1 cellular context compared by ENCODE assay signal in the genomic region with DNA sequence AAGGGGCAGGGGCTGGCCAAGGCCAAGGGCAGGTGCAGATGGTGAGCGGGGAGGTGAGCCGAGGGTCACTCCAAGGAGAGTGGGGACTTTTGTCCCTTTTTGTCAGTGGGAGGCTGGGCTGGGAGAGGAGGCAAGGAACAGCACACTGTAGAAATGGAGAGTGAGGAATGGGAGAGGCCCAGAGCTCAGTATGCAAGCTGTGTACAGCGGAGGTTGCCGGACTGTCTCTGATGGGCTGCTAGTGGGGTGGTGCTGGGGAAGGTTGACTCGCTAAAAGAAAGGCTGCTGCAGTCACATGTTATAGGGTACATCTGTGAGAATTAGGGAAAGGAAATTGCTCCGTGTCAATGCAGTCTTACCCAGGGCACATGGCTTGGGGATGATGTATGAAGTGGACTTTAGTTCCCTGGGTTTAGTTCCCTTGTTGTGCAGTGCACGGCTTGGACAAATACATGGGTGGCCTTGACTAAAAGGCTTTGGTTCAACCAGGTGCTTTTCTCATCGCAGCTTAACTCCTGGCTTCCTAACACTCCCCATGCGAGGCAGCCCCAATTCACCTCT.
A peak's percentile ranks its signal among the peaks of the same experiment; 100 is the strongest.
TF ChIP-seq lines count a peak whose summit lies in the region.

No MANE protein-coding gene starts in this region.

TF ChIP-seq in HepG2, 621 proteins besides CTCF, POLR2A, EP300 and RAD21 (continued from another document and continues in another):
- TF ChIP-seq, protein P1, sequence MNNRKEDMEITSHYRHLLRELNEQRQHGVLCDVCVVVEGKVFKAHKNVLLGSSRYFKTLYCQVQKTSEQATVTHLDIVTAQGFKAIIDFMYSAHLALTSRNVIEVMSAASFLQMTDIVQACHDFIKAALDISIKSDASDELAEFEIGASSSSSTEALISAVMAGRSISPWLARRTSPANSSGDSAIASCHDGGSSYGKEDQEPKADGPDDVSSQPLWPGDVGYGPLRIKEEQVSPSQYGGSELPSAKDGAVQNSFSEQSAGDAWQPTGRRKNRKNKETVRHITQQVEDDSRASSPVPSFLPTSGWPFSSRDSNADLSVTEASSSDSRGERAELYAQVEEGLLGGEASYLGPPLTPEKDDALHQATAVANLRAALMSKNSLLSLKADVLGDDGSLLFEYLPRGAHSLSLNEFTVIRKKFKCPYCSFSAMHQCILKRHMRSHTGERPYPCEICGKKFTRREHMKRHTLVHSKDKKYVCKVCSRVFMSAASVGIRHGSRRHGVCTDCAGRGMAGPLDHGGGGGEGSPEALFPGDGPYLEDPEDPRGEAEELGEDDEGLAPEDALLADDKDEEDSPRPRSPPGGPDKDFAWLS (CRISPR knock-in tag; IDR thresholded peaks at IDR 0.05; ENCODE audit: borderline replicate concordance) = no peak
- TF ChIP-seq AKAP8 (CRISPR knock-in tag; IDR thresholded peaks at IDR 0.05) (no peak), KAT7 (CRISPR knock-in tag; IDR thresholded peaks at IDR 0.05; ENCODE audit: borderline replicate concordance) (0 out of 2 replicates have a peak, but pooled peaks have one; percentile 18), ZNF569 (CRISPR knock-in tag; IDR thresholded peaks at IDR 0.05; ENCODE audit: borderline replicate concordance) (no peak), ZNF160 (CRISPR knock-in tag; IDR thresholded peaks at IDR 0.05) (0 out of 2 replicates have a peak, but pooled peaks have one; percentile 38), ZFP36L1 (CRISPR knock-in tag; IDR thresholded peaks at IDR 0.05) (peak; percentile 70; the same call in 1 of the 2 replicates), NFATC3 (CRISPR knock-in tag; IDR thresholded peaks at IDR 0.05) (no peak), MAZ (IDR thresholded peaks at IDR 0.05; ENCODE audit: borderline replicate concordance, low read depth, low read length) (no peak), MAZ (CRISPR knock-in tag; IDR thresholded peaks at IDR 0.05; ENCODE audit: low read depth) (no peak), TEAD3 (CRISPR knock-in tag; optimal IDR thresholded peaks at IDR 0.05; ENCODE audit: borderline replicate concordance) (peak; percentile 52), ZNF782 (CRISPR knock-in tag; IDR thresholded peaks at IDR 0.05; ENCODE audit: borderline replicate concordance) (no peak), PAWR (CRISPR knock-in tag; IDR thresholded peaks at IDR 0.05; ENCODE audit: borderline replicate concordance) (no peak), MAFG (CRISPR knock-in tag; IDR thresholded peaks at IDR 0.05) (no peak), MAFK (conservative IDR thresholded peaks at IDR 0.05 in 1 of 2, IDR thresholded peaks at IDR 0.05 in 1 of 2; ENCODE audit: low read length in 2 of 2) (no peak), SCMH1 (CRISPR knock-in tag; IDR thresholded peaks at IDR 0.05; ENCODE audit: borderline replicate concordance) (no peak), HNRNPH1 (optimal IDR thresholded peaks at IDR 0.05; ENCODE audit: low read depth, low read length) (no peak), FOXC1 (CRISPR knock-in tag; IDR thresholded peaks at IDR 0.05; ENCODE audit: borderline replicate concordance) (no peak; the same call in 1 of the 2 replicates), ATF1 (CRISPR knock-in tag; IDR thresholded peaks at IDR 0.05) (no peak), HDAC2 (CRISPR knock-in tag; IDR thresholded peaks at IDR 0.05) (peak; percentile 77), KLF12 (CRISPR knock-in tag; IDR thresholded peaks at IDR 0.05; ENCODE audit: borderline replicate concordance) (no peak), MEIS2 (CRISPR knock-in tag; IDR thresholded peaks at IDR 0.05) (peak; percentile 69; the same call in 1 of the 2 replicates), GTF3A (CRISPR knock-in tag; conservative IDR thresholded peaks at IDR 0.05) (no peak), ZNF672 (CRISPR knock-in tag; IDR thresholded peaks at IDR 0.05) (no peak), ZNF431 (CRISPR knock-in tag; IDR thresholded peaks at IDR 0.05; ENCODE audit: borderline replicate concordance, low read depth) (peak; percentile 34; the same call in 1 of the 2 replicates), FOSL2 (CRISPR knock-in tag; IDR thresholded peaks at IDR 0.05) (peak; percentile 20; the same call in 1 of the 2 replicates), CEBPB (IDR thresholded peaks at IDR 0.05; ENCODE audit: borderline replicate concordance, low read depth, low read length) (no peak), HMGA1 (CRISPR knock-in tag; conservative IDR thresholded peaks at IDR 0.05) (no peak)
- TF ChIP-seq, protein P2, sequence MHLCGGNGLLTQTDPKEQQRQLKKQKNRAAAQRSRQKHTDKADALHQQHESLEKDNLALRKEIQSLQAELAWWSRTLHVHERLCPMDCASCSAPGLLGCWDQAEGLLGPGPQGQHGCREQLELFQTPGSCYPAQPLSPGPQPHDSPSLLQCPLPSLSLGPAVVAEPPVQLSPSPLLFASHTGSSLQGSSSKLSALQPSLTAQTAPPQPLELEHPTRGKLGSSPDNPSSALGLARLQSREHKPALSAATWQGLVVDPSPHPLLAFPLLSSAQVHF (CRISPR knock-in tag; IDR thresholded peaks at IDR 0.05) = no peak
- TF ChIP-seq, protein P3, sequence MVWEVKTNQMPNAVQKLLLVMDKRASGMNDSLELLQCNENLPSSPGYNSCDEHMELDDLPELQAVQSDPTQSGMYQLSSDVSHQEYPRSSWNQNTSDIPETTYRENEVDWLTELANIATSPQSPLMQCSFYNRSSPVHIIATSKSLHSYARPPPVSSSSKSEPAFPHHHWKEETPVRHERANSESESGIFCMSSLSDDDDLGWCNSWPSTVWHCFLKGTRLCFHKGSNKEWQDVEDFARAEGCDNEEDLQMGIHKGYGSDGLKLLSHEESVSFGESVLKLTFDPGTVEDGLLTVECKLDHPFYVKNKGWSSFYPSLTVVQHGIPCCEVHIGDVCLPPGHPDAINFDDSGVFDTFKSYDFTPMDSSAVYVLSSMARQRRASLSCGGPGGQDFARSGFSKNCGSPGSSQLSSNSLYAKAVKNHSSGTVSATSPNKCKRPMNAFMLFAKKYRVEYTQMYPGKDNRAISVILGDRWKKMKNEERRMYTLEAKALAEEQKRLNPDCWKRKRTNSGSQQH (CRISPR knock-in tag; IDR thresholded peaks at IDR 0.05; ENCODE audit: low read depth) = no peak
- TF ChIP-seq, protein P4, sequence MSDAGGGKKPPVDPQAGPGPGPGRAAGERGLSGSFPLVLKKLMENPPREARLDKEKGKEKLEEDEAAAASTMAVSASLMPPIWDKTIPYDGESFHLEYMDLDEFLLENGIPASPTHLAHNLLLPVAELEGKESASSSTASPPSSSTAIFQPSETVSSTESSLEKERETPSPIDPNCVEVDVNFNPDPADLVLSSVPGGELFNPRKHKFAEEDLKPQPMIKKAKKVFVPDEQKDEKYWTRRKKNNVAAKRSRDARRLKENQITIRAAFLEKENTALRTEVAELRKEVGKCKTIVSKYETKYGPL (CRISPR knock-in tag; IDR thresholded peaks at IDR 0.05) = no peak
- TF ChIP-seq, protein P5, sequence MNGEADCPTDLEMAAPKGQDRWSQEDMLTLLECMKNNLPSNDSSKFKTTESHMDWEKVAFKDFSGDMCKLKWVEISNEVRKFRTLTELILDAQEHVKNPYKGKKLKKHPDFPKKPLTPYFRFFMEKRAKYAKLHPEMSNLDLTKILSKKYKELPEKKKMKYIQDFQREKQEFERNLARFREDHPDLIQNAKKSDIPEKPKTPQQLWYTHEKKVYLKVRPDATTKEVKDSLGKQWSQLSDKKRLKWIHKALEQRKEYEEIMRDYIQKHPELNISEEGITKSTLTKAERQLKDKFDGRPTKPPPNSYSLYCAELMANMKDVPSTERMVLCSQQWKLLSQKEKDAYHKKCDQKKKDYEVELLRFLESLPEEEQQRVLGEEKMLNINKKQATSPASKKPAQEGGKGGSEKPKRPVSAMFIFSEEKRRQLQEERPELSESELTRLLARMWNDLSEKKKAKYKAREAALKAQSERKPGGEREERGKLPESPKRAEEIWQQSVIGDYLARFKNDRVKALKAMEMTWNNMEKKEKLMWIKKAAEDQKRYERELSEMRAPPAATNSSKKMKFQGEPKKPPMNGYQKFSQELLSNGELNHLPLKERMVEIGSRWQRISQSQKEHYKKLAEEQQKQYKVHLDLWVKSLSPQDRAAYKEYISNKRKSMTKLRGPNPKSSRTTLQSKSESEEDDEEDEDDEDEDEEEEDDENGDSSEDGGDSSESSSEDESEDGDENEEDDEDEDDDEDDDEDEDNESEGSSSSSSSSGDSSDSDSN (CRISPR knock-in tag; IDR thresholded peaks at IDR 0.05) = peak; percentile 48; the same call in 1 of the 2 replicates
- TF ChIP-seq, protein P6, sequence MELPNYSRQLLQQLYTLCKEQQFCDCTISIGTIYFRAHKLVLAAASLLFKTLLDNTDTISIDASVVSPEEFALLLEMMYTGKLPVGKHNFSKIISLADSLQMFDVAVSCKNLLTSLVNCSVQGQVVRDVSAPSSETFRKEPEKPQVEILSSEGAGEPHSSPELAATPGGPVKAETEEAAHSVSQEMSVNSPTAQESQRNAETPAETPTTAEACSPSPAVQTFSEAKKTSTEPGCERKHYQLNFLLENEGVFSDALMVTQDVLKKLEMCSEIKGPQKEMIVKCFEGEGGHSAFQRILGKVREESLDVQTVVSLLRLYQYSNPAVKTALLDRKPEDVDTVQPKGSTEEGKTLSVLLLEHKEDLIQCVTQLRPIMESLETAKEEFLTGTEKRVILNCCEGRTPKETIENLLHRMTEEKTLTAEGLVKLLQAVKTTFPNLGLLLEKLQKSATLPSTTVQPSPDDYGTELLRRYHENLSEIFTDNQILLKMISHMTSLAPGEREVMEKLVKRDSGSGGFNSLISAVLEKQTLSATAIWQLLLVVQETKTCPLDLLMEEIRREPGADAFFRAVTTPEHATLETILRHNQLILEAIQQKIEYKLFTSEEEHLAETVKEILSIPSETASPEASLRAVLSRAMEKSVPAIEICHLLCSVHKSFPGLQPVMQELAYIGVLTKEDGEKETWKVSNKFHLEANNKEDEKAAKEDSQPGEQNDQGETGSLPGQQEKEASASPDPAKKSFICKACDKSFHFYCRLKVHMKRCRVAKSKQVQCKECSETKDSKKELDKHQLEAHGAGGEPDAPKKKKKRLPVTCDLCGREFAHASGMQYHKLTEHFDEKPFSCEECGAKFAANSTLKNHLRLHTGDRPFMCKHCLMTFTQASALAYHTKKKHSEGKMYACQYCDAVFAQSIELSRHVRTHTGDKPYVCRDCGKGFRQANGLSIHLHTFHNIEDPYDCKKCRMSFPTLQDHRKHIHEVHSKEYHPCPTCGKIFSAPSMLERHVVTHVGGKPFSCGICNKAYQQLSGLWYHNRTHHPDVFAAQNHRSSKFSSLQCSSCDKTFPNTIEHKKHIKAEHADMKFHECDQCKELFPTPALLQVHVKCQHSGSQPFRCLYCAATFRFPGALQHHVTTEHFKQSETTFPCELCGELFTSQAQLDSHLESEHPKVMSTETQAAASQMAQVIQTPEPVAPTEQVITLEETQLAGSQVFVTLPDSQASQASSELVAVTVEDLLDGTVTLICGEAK (IDR thresholded peaks at IDR 0.05) = no peak
- TF ChIP-seq, protein P6 (CRISPR knock-in tag; IDR thresholded peaks at IDR 0.05) = 0 out of 2 replicates have a peak, but pooled peaks have one; percentile 48
- TF ChIP-seq, protein P7, sequence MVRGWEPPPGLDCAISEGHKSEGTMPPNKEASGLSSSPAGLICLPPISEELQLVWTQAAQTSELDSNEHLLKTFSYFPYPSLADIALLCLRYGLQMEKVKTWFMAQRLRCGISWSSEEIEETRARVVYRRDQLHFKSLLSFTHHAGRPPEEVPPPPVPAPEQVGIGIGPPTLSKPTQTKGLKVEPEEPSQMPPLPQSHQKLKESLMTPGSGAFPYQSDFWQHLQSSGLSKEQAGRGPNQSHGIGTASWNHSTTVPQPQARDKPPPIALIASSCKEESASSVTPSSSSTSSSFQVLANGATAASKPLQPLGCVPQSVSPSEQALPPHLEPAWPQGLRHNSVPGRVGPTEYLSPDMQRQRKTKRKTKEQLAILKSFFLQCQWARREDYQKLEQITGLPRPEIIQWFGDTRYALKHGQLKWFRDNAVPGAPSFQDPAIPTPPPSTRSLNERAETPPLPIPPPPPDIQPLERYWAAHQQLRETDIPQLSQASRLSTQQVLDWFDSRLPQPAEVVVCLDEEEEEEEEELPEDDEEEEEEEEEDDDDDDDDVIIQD (CRISPR knock-in tag; IDR thresholded peaks at IDR 0.05; ENCODE audit: low read depth) = peak; percentile 79; the same call in 1 of the 2 replicates
- TF ChIP-seq, protein P8, sequence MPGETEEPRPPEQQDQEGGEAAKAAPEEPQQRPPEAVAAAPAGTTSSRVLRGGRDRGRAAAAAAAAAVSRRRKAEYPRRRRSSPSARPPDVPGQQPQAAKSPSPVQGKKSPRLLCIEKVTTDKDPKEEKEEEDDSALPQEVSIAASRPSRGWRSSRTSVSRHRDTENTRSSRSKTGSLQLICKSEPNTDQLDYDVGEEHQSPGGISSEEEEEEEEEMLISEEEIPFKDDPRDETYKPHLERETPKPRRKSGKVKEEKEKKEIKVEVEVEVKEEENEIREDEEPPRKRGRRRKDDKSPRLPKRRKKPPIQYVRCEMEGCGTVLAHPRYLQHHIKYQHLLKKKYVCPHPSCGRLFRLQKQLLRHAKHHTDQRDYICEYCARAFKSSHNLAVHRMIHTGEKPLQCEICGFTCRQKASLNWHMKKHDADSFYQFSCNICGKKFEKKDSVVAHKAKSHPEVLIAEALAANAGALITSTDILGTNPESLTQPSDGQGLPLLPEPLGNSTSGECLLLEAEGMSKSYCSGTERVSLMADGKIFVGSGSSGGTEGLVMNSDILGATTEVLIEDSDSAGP (CRISPR knock-in tag; IDR thresholded peaks at IDR 0.05; ENCODE audit: borderline replicate concordance) = 0 out of 2 replicates have a peak, but pooled peaks have one; percentile 44
- TF ChIP-seq, protein P9, sequence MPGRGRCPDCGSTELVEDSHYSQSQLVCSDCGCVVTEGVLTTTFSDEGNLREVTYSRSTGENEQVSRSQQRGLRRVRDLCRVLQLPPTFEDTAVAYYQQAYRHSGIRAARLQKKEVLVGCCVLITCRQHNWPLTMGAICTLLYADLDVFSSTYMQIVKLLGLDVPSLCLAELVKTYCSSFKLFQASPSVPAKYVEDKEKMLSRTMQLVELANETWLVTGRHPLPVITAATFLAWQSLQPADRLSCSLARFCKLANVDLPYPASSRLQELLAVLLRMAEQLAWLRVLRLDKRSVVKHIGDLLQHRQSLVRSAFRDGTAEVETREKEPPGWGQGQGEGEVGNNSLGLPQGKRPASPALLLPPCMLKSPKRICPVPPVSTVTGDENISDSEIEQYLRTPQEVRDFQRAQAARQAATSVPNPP (CRISPR knock-in tag; IDR thresholded peaks at IDR 0.05) = no peak
